ENCODE assay signal across 8 cellular contexts in genomic region chr12:120474092-120474960, GRCh38. TPM values are rescaled to one million over a fixed set of nuclear protein-coding genes. Genes with fewer than 3 reads are reported as not detected.
A peak's percentile ranks its signal among the peaks of the same experiment; 100 is the strongest.
DNase-seq lines count a peak whose midpoint lies in the region; ATAC-seq and TF ChIP-seq lines count a peak whose summit lies in the region.

No MANE protein-coding gene starts in this region.

- peak overlapping the region; percentile 36 for H3K27ac ChIP-seq in temporal lobe (ENCODE audit: low read depth, low read length)

- H3K4me3 ChIP-seq in foreskin fibroblast (ENCODE audit: low read depth in 1 of 2, low read length in 2 of 2): no peak overlapping the region

- no peak for TF ChIP-seq CTCF in foreskin fibroblast (IDR thresholded peaks at IDR 0.05; ENCODE audit: low read depth, low read length)

- peak in 2 of 3 experiments; percentile 27 to 43 for DNase-seq in NCI-H1417 (lab: John Stamatoyannopoulos, UW)
- DNase-seq in NCI-H1417 treated with DMSO at 0.1 percent for 48 hours (lab: John Stamatoyannopoulos, UW): no peak
- DNase-seq in SW480 (ENCODE audit: low spot score): peak; percentile 81
- DNase-seq in foreskin fibroblast: peak; percentile 81
- DNase-seq in midbrain (lab: John Stamatoyannopoulos, UW): no peak

- no peak for ATAC-seq in GM18870 (IDR thresholded peaks at IDR 0.05; ENCODE audit: unreplicated experiment)
- no peak for ATAC-seq in HG03378 (IDR thresholded peaks at IDR 0.05; ENCODE audit: unreplicated experiment)

RNA-seq across cellular contexts. Expression of gene SRSF9, which starts 4.8 kb away (rescaled TPM):
- 73.8 TPM for total RNA-seq in temporal lobe

RNA-seq across cellular contexts. Expression of gene DYNLL1, which starts 21.6 kb away (rescaled TPM):
- 220 TPM for total RNA-seq in temporal lobe

RNA-seq across cellular contexts. Expression of gene GATC, which starts 28.1 kb away (rescaled TPM):
- total RNA-seq in temporal lobe: 24.6 TPM

RNA-seq across cellular contexts. Expression of gene TRIAP1, which starts 28.1 kb away (rescaled TPM):
- 8.6 TPM for total RNA-seq in temporal lobe

RNA-seq across cellular contexts. Expression of gene COX6A1, which starts 36.4 kb away (rescaled TPM):
- 292 TPM for total RNA-seq in temporal lobe

Comparison
In these comparisons a context has a peak if more than half of its experiments do, and no peak if none do; other contexts are left out.
1. DNase-seq: peak in NCI-H1417 (2 of 3), SW480 (single experiment) and foreskin fibroblast (2 of 2); none in NCI-H1417 treated with DMSO at 0.1 percent for 48 hours (single experiment) and midbrain (single experiment).